Comparison of ENCODE assay signal across 18 cellular contexts in the genomic region with DNA sequence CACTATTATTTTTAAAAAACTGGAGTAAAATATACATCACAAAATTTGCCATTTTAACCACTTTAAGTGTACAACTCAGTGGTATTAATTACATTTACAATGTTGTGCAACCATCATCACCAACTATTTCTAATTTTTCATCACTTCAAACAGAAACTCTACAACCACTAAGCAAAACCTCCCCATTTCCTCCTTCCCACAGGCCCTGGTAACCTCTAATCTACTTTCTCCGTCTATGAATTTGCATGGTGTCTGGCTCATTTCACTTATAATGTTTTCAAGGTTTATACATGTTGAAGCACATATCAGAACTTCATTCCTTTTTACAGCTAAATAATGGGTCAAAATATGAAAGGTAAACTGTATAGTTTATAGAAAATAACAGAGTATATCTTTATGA. TPM values are rescaled to one million over a fixed set of nuclear protein-coding genes. Genes with fewer than 3 reads are reported as not detected.
DNase-seq lines count a peak whose midpoint lies in the region; ATAC-seq and TF ChIP-seq lines count a peak whose summit lies in the region.
"Had no signal": no experiment of that assay in that cellular context is flagged by ENCODE, and none has a peak within 500 bp of the region (broad histone marks: within the 10 kb centered on the region; RNA-seq: fewer than 3 reads in every experiment).

No MANE protein-coding gene starts in this region.

- no peak overlapping the region for H3K4ac ChIP-seq in mesendoderm (ENCODE audit: low read depth, low read length)

- no peak overlapping the region for H2BK120ac ChIP-seq in mesendoderm (ENCODE audit: low read depth, low read length)

- no peak overlapping the region for H4K5ac ChIP-seq in mesendoderm (ENCODE audit: low read length)

- H3K27ac ChIP-seq in mesendoderm (ENCODE audit: low read depth, low read length) = no peak overlapping the region

- H4K8ac ChIP-seq in mesendoderm (ENCODE audit: low read depth, low read length) = no peak overlapping the region

- CTCF ChIA-PET in activated naive CD4-positive, alpha-beta T cell treated with anti-CD3 and anti-CD28 coated beads, Interleukin-2, amount 10 ng/mL, durations not matched to agents 7 days and 5 days (lab: Charles Lee) = no interaction called here

- no peak overlapping the region for H3K23ac ChIP-seq in mesendoderm (ENCODE audit: low read length)

- H3K56ac ChIP-seq in mesendoderm (ENCODE audit: low read length) = no peak overlapping the region

- no peaks in the 10 kb centered on the region for H3K79me1 ChIP-seq in mesendoderm (ENCODE audit: low read length)

- WGBS in mesendoderm (ENCODE audit: extremely low coverage, insufficient coverage, low lambda C conversion rate) = no CpG with 5 or more reads among the region's 1 CpG

- H3K4me1 Mint-ChIP-seq in natural killer cell = peaks cover 38 to 51% of the 10 kb centered on the region in 2 donors
- H3K4me1 Mint-ChIP-seq in activated naive CD4-positive, alpha-beta T cell treated with anti-CD3 and anti-CD28 coated beads, Interleukin-2, amount 10 ng/mL, durations not matched to agents 7 days and 5 days = no peaks in the 10 kb centered on the region

- H3K27me3 Mint-ChIP-seq in natural killer cell (ENCODE audit: low read depth in 2 of 2) = no peaks in the 10 kb centered on the region
- no peaks in the 10 kb centered on the region for H3K27me3 Mint-ChIP-seq in activated naive CD4-positive, alpha-beta T cell treated with anti-CD3 and anti-CD28 coated beads, Interleukin-2, amount 10 ng/mL, durations not matched to agents 7 days and 5 days

- no peak overlapping the region for H2BK5ac ChIP-seq in mesendoderm (ENCODE audit: low read length)

- H3K18ac ChIP-seq in mesendoderm (ENCODE audit: low read length) = no peak overlapping the region

- H3K4me1 ChIP-seq in mesendoderm (ENCODE audit: control insufficient read depth, low read depth, low read length) = peaks cover 4% of the 10 kb centered on the region

- H3K9me3 Mint-ChIP-seq in natural killer cell = peaks cover 0 to 2% of the 10 kb centered on the region in 2 donors
- H3K9me3 Mint-ChIP-seq in activated naive CD4-positive, alpha-beta T cell treated with anti-CD3 and anti-CD28 coated beads, Interleukin-2, amount 10 ng/mL, durations not matched to agents 7 days and 5 days = no peaks in the 10 kb centered on the region
- H3K9me3 Mint-ChIP-seq: mesothelial cell of epicardium had no signal

- no peak overlapping the region for H3K4me3 ChIP-seq in mesendoderm (ENCODE audit: low read length)

- intact Hi-C loops in natural killer cell (cut with micrococcal nuclease) = no loop called here
- intact Hi-C loops in head of caudate nucleus (cut with DNase I) = no loop called here

- H3K36me3 ChIP-seq in mesendoderm (ENCODE audit: control insufficient read depth, insufficient read depth, low read length) = no peaks in the 10 kb centered on the region

- no peaks in the 10 kb centered on the region for H3K27me3 ChIP-seq in mesendoderm (ENCODE audit: insufficient read depth, low read length, poor library complexity)

- no peaks in the 10 kb centered on the region for H3K36me3 Mint-ChIP-seq in natural killer cell
- H3K36me3 Mint-ChIP-seq in activated naive CD4-positive, alpha-beta T cell treated with anti-CD3 and anti-CD28 coated beads, Interleukin-2, amount 10 ng/mL, durations not matched to agents 7 days and 5 days = no peaks in the 10 kb centered on the region
- H3K36me3 Mint-ChIP-seq: mesothelial cell of epicardium had no signal

- no peak overlapping the region for H2BK15ac ChIP-seq in mesendoderm (replicated peaks; ENCODE audit: low read depth)

- no peak overlapping the region for H3K4me2 ChIP-seq in mesendoderm (ENCODE audit: low read length)

- no peak overlapping the region for H3K4me3 Mint-ChIP-seq in natural killer cell
- no peak overlapping the region for H3K4me3 Mint-ChIP-seq in activated naive CD4-positive, alpha-beta T cell treated with anti-CD3 and anti-CD28 coated beads, Interleukin-2, amount 10 ng/mL, durations not matched to agents 7 days and 5 days
- H3K4me3 Mint-ChIP-seq: mesothelial cell of epicardium had no signal

- no peak overlapping the region for H3K9ac ChIP-seq in mesendoderm (ENCODE audit: low read length)

- no peaks in the 10 kb centered on the region for H3K79me2 ChIP-seq in mesendoderm (ENCODE audit: control insufficient read depth, insufficient read depth, low read length)

- no peak overlapping the region for H2AK5ac ChIP-seq in mesendoderm (ENCODE audit: low read length)

- peak overlapping the region; percentile 60 to 67 for H3K27ac Mint-ChIP-seq in natural killer cell
- H3K27ac Mint-ChIP-seq in activated naive CD4-positive, alpha-beta T cell treated with anti-CD3 and anti-CD28 coated beads, Interleukin-2, amount 10 ng/mL, durations not matched to agents 7 days and 5 days = no peak overlapping the region

- TF ChIP-seq CTCF in natural killer cell (IDR thresholded peaks at IDR 0.05) = no peak

- DNase-seq in natural killer cell (no peak), NCI-H446 (lab: John Stamatoyannopoulos, UW) (no peak), head of caudate nucleus (no peak), mesendoderm (no peak)
- DNase-seq in activated naive CD4-positive, alpha-beta T cell treated with anti-CD3 and anti-CD28 coated beads, Interleukin-2, amount 10 ng/mL, durations not matched to agents 7 days and 5 days = no peak
- DNase-seq: activated CD4-positive, CD25-positive, alpha-beta regulatory T cell; EL; small intestine had no signal

- ATAC-seq in GM19351 (IDR thresholded peaks at IDR 0.05; ENCODE audit: unreplicated experiment) = peak; percentile 84
- peak; percentile 67 for ATAC-seq in HG02642 (IDR thresholded peaks at IDR 0.05; ENCODE audit: poor library complexity, unreplicated experiment)
- ATAC-seq in HG03565 (IDR thresholded peaks at IDR 0.05; ENCODE audit: unreplicated experiment) = peak; percentile 74
- ATAC-seq in natural killer cell = peak in 1 of 3 donors; percentile 69

RNA-seq across cellular contexts. Expression of a gene that starts 24.4 kb away (rescaled TPM):
- not detected for total RNA-seq in natural killer cell
- polyA plus RNA-seq in mesendoderm (2013, experiment 1 of 2) = not detected
- not detected for polyA plus RNA-seq in mesendoderm (2013, experiment 2 of 2)
- total RNA-seq: chondrocyte, endothelial cell of umbilical vein, HT-29, M059J, mesothelial cell of epicardium, omental fat pad had no signal
- polyA plus RNA-seq: adipose tissue, endothelial cell of umbilical vein, small intestine had no signal
